In genomic region chr20:25238319-25239037, GRCh38 we compare ENCODE assay signal across 9 cellular contexts. TPM values are rescaled to one million over a fixed set of nuclear protein-coding genes. Genes with fewer than 3 reads are reported as not detected.
DNase-seq lines count a peak whose midpoint lies in the region; FAIRE-seq and TF ChIP-seq lines count a peak whose summit lies in the region.
"Had no signal": no experiment of that assay in that cellular context is flagged by ENCODE, and none has a peak within 500 bp of the region (broad histone marks: within the 10 kb centered on the region; RNA-seq: fewer than 3 reads in every experiment).

No MANE protein-coding gene starts in this region.

- H3K4me3 ChIP-seq in GM23248 (0 out of 2 replicates have a peak overlapping the region, but pooled peaks have one; percentile 24), SJCRH30 (no peak overlapping the region), endothelial cell of umbilical vein (replicated peaks in 1 of 3; ENCODE audit: insufficient read depth in 1 of 3, low read depth in 1 of 3, low read length in 3 of 3) (no peak overlapping the region), sigmoid colon (no peak overlapping the region)

- no peaks in the 10 kb centered on the region for H3K9me3 Mint-ChIP-seq in T-helper 2 cell treated with Interferon-gamma antibody and Interleukin-4, amounts not matched to agents 5 μg/mL and 100 μg/mL, for 36 hours

- POLR2A ChIA-PET in endothelial cell of umbilical vein (lab: Charles Lee): no interaction called here

- H3F3A ChIP-seq in GM23248 (ENCODE audit: insufficient read depth): peaks cover 18% of the 10 kb centered on the region

- peaks cover 8% of the 10 kb centered on the region for H3K4me1 Mint-ChIP-seq in T-helper 2 cell treated with Interferon-gamma antibody and Interleukin-4, amounts not matched to agents 5 μg/mL and 100 μg/mL, for 36 hours (ENCODE audit: low read depth)

- no peaks in the 10 kb centered on the region for H3K9me1 ChIP-seq in endothelial cell of umbilical vein (replicated peaks; ENCODE audit: control insufficient read depth, extremely low read depth, insufficient read depth, low read length)

- no peaks in the 10 kb centered on the region for H3K79me2 ChIP-seq in GM23248 (ENCODE audit: insufficient read depth)
- H3K79me2 ChIP-seq in endothelial cell of umbilical vein (ENCODE audit: control insufficient read depth, insufficient read depth, low read length): no peaks in the 10 kb centered on the region

- 90 to 92% methylated on average over 12 of the region's 12 CpGs for WGBS in GM23248 (ENCODE audit: low coverage in 1 of 2, low lambda C conversion rate in 2 of 2, missing lambda C conversion rate in 2 of 2), 2 experiments
- 94 to 96% methylated on average over 12 of the region's 12 CpGs for WGBS in sigmoid colon, 2 donors

- TSS peak; percentile 91 for BruUV-seq in endothelial cell of umbilical vein (replicated peaks; lab: Mats Ljungman, UMichigan)

- DNase-seq in GM23248 (peak; percentile 74), SJCRH30 (peak; percentile 39 to 65), endothelial cell of umbilical vein (ENCODE audit: low read depth, low spot score) (no peak), sigmoid colon (peak; percentile 50), hippocampal formation (lab: John Stamatoyannopoulos, UW) (no peak), DMS53 (lab: John Stamatoyannopoulos, UW) (no peak), glomerular visceral epithelial cell (ENCODE audit: extremely low spot score) (no peak)
- DNase-seq in T-helper 2 cell treated with Interferon-gamma antibody and Interleukin-4, amounts not matched to agents 5 μg/mL and 100 μg/mL, for 36 hours (ENCODE audit: low spot score): no peak
- DNase-seq: NCI-H1436 treated with DMSO at 0.1 percent for 48 hours had no signal

- FAIRE-seq in endothelial cell of umbilical vein (lab: Jason Lieb, UNC): no peak

- intact Hi-C loops in endothelial cell of umbilical vein (cut with micrococcal nuclease) (loop anchor here (1.0 kb wide), 1 partner anchor 9 kb away; no protein-coding TSS in a partner anchor), sigmoid colon (cut with DNase I) (no loop called here)

- H3K9me2 ChIP-seq in GM23248 (ENCODE audit: insufficient read depth): no peaks in the 10 kb centered on the region; the same call in 1 of the 2 replicates

- H3K4me1 ChIP-seq in GM23248 (ENCODE audit: insufficient read depth) (peaks cover 37% of the 10 kb centered on the region), SJCRH30 (peaks cover 42% of the 10 kb centered on the region), endothelial cell of umbilical vein (ENCODE audit: control insufficient read depth, extremely low read depth, insufficient read depth, low read length) (peaks cover 15% of the 10 kb centered on the region), sigmoid colon (peaks cover 0 to 20% (median 18%) of the 10 kb centered on the region in 4 donors)

- H3K9me3 ChIP-seq in GM23248 (ENCODE audit: low read depth) (no peaks in the 10 kb centered on the region), SJCRH30 (replicated peaks) (no peaks in the 10 kb centered on the region; the same call in 1 of the 2 replicates), endothelial cell of umbilical vein (replicated peaks; ENCODE audit: control insufficient read depth, insufficient read depth, low read length) (no peaks in the 10 kb centered on the region), sigmoid colon (no peaks in the 10 kb centered on the region)

- no peaks in the 10 kb centered on the region for H3K36me3 ChIP-seq in GM23248 (ENCODE audit: low read depth)
- no peaks in the 10 kb centered on the region for H3K36me3 ChIP-seq in SJCRH30
- no peaks in the 10 kb centered on the region for H3K36me3 ChIP-seq in endothelial cell of umbilical vein (ENCODE audit: control insufficient read depth in 2 of 2, extremely low read depth in 1 of 2, insufficient read depth in 2 of 2, low read length in 2 of 2)
- H3K36me3 ChIP-seq in sigmoid colon: no peaks in the 10 kb centered on the region

- H4K20me1 ChIP-seq in GM23248 (ENCODE audit: insufficient read depth) (no peaks in the 10 kb centered on the region), endothelial cell of umbilical vein (replicated peaks; ENCODE audit: control insufficient read depth, extremely low read depth, insufficient read depth, low read length) (no peaks in the 10 kb centered on the region)

- H3K4me3 Mint-ChIP-seq in T-helper 2 cell treated with Interferon-gamma antibody and Interleukin-4, amounts not matched to agents 5 μg/mL and 100 μg/mL, for 36 hours: no peak overlapping the region

- CTCF ChIA-PET in endothelial cell of umbilical vein (lab: Charles Lee): interaction anchor here (1.6 kb wide), 1 partner anchor 9 kb away, joined by 9 read pairs; the partner anchor contains the start of gene PYGB

- TF ChIP-seq POLR2A in endothelial cell of umbilical vein (IDR thresholded peaks at IDR 0.05; ENCODE audit: low read depth, low read length) (no peak), sigmoid colon (IDR thresholded peaks at IDR 0.05) (no peak)

- no peaks in the 10 kb centered on the region for H3K36me3 Mint-ChIP-seq in T-helper 2 cell treated with Interferon-gamma antibody and Interleukin-4, amounts not matched to agents 5 μg/mL and 100 μg/mL, for 36 hours (ENCODE audit: low read depth)

- H3K27ac Mint-ChIP-seq in T-helper 2 cell treated with Interferon-gamma antibody and Interleukin-4, amounts not matched to agents 5 μg/mL and 100 μg/mL, for 36 hours: no peak overlapping the region

- TF ChIP-seq CTCF in endothelial cell of umbilical vein (IDR thresholded peaks at IDR 0.05; ENCODE audit: extremely low read depth in 1 of 2, insufficient read depth in 1 of 2, low read depth in 1 of 2, low read length in 2 of 2): no peak
- no peak for TF ChIP-seq CTCF in sigmoid colon (IDR thresholded peaks at IDR 0.05)

- in situ Hi-C loops in GM23248 (cut with MboI): no loop called here

- H3K27me3 ChIP-seq in GM23248 (replicated peaks; ENCODE audit: insufficient read depth) (no peaks in the 10 kb centered on the region), SJCRH30 (no peaks in the 10 kb centered on the region), endothelial cell of umbilical vein (ENCODE audit: control insufficient read depth in 2 of 2, insufficient read depth in 2 of 2, low read length in 2 of 2) (no peaks in the 10 kb centered on the region), sigmoid colon (no peaks in the 10 kb centered on the region)

- H2AFZ ChIP-seq in GM23248 (no peak overlapping the region; the same call in 1 of the 2 replicates), endothelial cell of umbilical vein (ENCODE audit: low read depth, low read length) (peak overlapping the region; percentile 13)

- H3K9ac ChIP-seq in GM23248 (peak overlapping the region; percentile 81), endothelial cell of umbilical vein (replicated peaks; ENCODE audit: extremely low read depth, insufficient read depth, low read length) (no peak overlapping the region)

- H3K27ac ChIP-seq in GM23248: peak overlapping the region; percentile 98
- peak overlapping the region; percentile 79 for H3K27ac ChIP-seq in SJCRH30
- H3K27ac ChIP-seq in endothelial cell of umbilical vein (ENCODE audit: insufficient read depth, low read depth, low read length): peak overlapping the region; percentile 80
- H3K27ac ChIP-seq in sigmoid colon: peak overlapping the region; percentile 61 to 83 (median 72)

- TF ChIP-seq EP300 in sigmoid colon (IDR thresholded peaks at IDR 0.05): no peak

- H3K4me2 ChIP-seq in GM23248 (ENCODE audit: unreplicated experiment): peak overlapping the region; percentile 76
- H3K4me2 ChIP-seq in endothelial cell of umbilical vein (ENCODE audit: insufficient read depth, low read length): peak overlapping the region; percentile 14

- H3K27me3 Mint-ChIP-seq in T-helper 2 cell treated with Interferon-gamma antibody and Interleukin-4, amounts not matched to agents 5 μg/mL and 100 μg/mL, for 36 hours (ENCODE audit: low read depth): no peaks in the 10 kb centered on the region

- dilution Hi-C loops in endothelial cell of umbilical vein (cut with MboI; ENCODE audit: extremely low pct_ligation_motif_present, low sequenced_read_pairs): no loop called here

TF ChIP-seq in endothelial cell of umbilical vein, 7 proteins besides CTCF, POLR2A, EP300 and RAD21 (continues in another document):
- TF ChIP-seq FOS (IDR thresholded peaks at IDR 0.05; ENCODE audit: borderline replicate concordance, insufficient read depth, low read length): no peak
- no peak for TF ChIP-seq JUN (IDR thresholded peaks at IDR 0.05; ENCODE audit: borderline replicate concordance, insufficient read depth, insufficient read length, low read depth)
- no peak for TF ChIP-seq GATA2 (IDR thresholded peaks at IDR 0.05; ENCODE audit: insufficient read depth, insufficient read length, low read depth, low read length)

RNA-seq across cellular contexts. Expression of gene PYGB, which starts 9.4 kb away (rescaled TPM):
- 116 and 123 TPM in 2 replicates for total RNA-seq in GM23248 (2014; rRNA removed; shearing (Covaris generic))
- polyA plus RNA-seq in GM23248 (2016; fragmentation: Nextera tagmentation; extraction: Ambion mirVana) (74.1 and 78.3 TPM in 2 replicates), endothelial cell of umbilical vein (36.1 and 39.5 TPM in 2 replicates), sigmoid colon (100 to 1,000 TPM in 2 of 3 donors, 10 to 100 TPM in 1; 45.6 to 198 (median 163) TPM)
- 39.1 and 42.3 TPM in 2 replicates for total RNA-seq in SJCRH30 (2014; rRNA removed; shearing (Covaris generic))
- total RNA-seq in endothelial cell of umbilical vein (57.2 and 60.2 TPM in 2 replicates), sigmoid colon (100 to 1,000 TPM; 147 to 317 (median 226) TPM)
- polyA plus RNA-seq in endothelial cell of umbilical vein (2011; cell fraction: cytosol; rRNA removed): 34.7 and 35.1 TPM in 2 replicates
- polyA plus RNA-seq in endothelial cell of umbilical vein (2011; cell fraction: nucleus; rRNA removed): 77.3 and 91.5 TPM in 2 replicates
- polyA plus RNA-seq in endothelial cell of umbilical vein (2012): 74.6 and 78.9 TPM in 2 replicates
- 53.3 and 57.9 TPM in 2 replicates for polyA minus RNA-seq in endothelial cell of umbilical vein
- polyA minus RNA-seq in endothelial cell of umbilical vein (2011; cell fraction: cytosol; rRNA and poly(A)+ RNA removed): 11.0 TPM
- polyA minus RNA-seq in endothelial cell of umbilical vein (2011; cell fraction: nucleus; rRNA and poly(A)+ RNA removed): 20.6 and 25.1 TPM in 2 replicates

RNA-seq across cellular contexts. Expression of gene ENTPD6, which starts 43.0 kb away (rescaled TPM):
- total RNA-seq in GM23248 (2014; rRNA removed; shearing (Covaris generic)): 46.4 and 50.4 TPM in 2 replicates
- polyA plus RNA-seq in GM23248 (2016; fragmentation: Nextera tagmentation; extraction: Ambion mirVana) (32.9 and 36.0 TPM in 2 replicates), endothelial cell of umbilical vein (86.3 and 87.0 TPM in 2 replicates), sigmoid colon (100 to 1,000 TPM in 1 of 3 donors, 10 to 100 TPM in 2; 33.0 to 117 (median 48.6) TPM)
- 53.5 and 53.6 TPM in 2 replicates for total RNA-seq in SJCRH30 (2014; rRNA removed; shearing (Covaris generic))
- total RNA-seq in endothelial cell of umbilical vein (51.2 and 52.2 TPM in 2 replicates), sigmoid colon (10 to 100 TPM; 26.0 to 48.2 (median 37.2) TPM)
- 57.3 and 62.1 TPM in 2 replicates for polyA plus RNA-seq in endothelial cell of umbilical vein (2011; cell fraction: cytosol; rRNA removed)
- polyA plus RNA-seq in endothelial cell of umbilical vein (2011; cell fraction: nucleus; rRNA removed): 119 and 126 TPM in 2 replicates
- 50.9 and 69.0 TPM in 2 replicates for polyA plus RNA-seq in endothelial cell of umbilical vein (2012)
- 57.4 and 58.9 TPM in 2 replicates for polyA minus RNA-seq in endothelial cell of umbilical vein
- polyA minus RNA-seq in endothelial cell of umbilical vein (2011; cell fraction: cytosol; rRNA and poly(A)+ RNA removed): 10.8 TPM
- 26.4 and 27.4 TPM in 2 replicates for polyA minus RNA-seq in endothelial cell of umbilical vein (2011; cell fraction: nucleus; rRNA and poly(A)+ RNA removed)

Comparison
In these comparisons a context has a peak if more than half of its experiments do, and no peak if none do; other contexts are left out.
1. DNase-seq: peak in GM23248 (single experiment), SJCRH30 (2 of 2) and sigmoid colon (single experiment); none in endothelial cell of umbilical vein (single experiment), hippocampal formation (0 of 2), T-helper 2 cell treated with Interferon-gamma antibody and Interleukin-4, amounts not matched to agents 5 μg/mL and 100 μg/mL, for 36 hours (single experiment), DMS53 (single experiment) and glomerular visceral epithelial cell (single experiment).
2. Peak in every context shown above with its lines, with median percentiles within 50 percentile points of each other: H3K27ac ChIP-seq.